ENCODE assay signal across 1 cellular context in the genomic region with DNA sequence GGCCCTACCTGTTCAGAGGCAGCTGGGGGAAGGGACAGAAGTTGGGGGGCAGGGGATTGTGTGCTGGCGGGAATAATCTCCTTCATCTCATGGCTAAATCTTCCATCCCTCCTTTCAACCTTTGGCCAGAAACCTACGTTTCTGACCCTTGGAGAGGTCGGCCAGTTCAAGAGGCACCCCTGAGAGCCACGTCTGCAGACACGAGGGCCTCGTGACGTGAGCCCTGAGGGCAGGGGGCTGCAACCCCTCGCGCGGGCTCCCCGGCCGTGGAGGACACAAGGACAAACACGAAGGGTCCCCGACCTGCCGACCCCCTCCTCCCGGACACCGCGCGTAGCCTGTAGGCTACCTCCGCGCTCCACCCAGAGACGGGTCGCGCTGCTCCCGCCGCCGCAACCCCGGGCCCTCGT.
TF ChIP-seq lines count a peak whose summit lies in the region.

No MANE protein-coding gene starts in this region.

TF ChIP-seq in HepG2, 621 proteins besides CTCF, POLR2A, EP300 and RAD21 (continued from another document and continues in another):
- TF ChIP-seq ZNF740 (CRISPR knock-in tag; IDR thresholded peaks at IDR 0.05) (no peak), NPAS2 (CRISPR knock-in tag; IDR thresholded peaks at IDR 0.05; ENCODE audit: borderline replicate concordance) (no peak), ATM (IDR thresholded peaks at IDR 0.05; ENCODE audit: borderline replicate concordance) (no peak), POLR2AphosphoS5 (IDR thresholded peaks at IDR 0.05; ENCODE audit: low read depth, low read length) (no peak), JARID2 (CRISPR knock-in tag; IDR thresholded peaks at IDR 0.05; ENCODE audit: insufficient replicate concordance) (peak; percentile 12), ZNF660 (CRISPR knock-in tag; IDR thresholded peaks at IDR 0.05; ENCODE audit: borderline replicate concordance, low read depth) (no peak), SKI (IDR thresholded peaks at IDR 0.05; ENCODE audit: partially characterized antibody) (no peak), MLXIP (CRISPR knock-in tag; IDR thresholded peaks at IDR 0.05; ENCODE audit: borderline replicate concordance) (no peak), RFX5 (IDR thresholded peaks at IDR 0.05; ENCODE audit: low read depth, low read length) (no peak), MIER2 (CRISPR knock-in tag; IDR thresholded peaks at IDR 0.05) (no peak), ZNF160 (CRISPR knock-in tag; IDR thresholded peaks at IDR 0.05) (no peak), ZNF432 (CRISPR knock-in tag; IDR thresholded peaks at IDR 0.05; ENCODE audit: borderline replicate concordance) (0 out of 2 replicates have a peak, but pooled peaks have one; percentile 8), ARID2 (CRISPR knock-in tag; IDR thresholded peaks at IDR 0.05; ENCODE audit: borderline replicate concordance) (no peak; the same call in 1 of the 2 replicates), PATZ1 (CRISPR knock-in tag; IDR thresholded peaks at IDR 0.05) (0 out of 2 replicates have a peak, but pooled peaks have one; percentile 3), CREM (IDR thresholded peaks at IDR 0.05) (no peak), CREM (CRISPR knock-in tag; IDR thresholded peaks at IDR 0.05) (no peak), TGIF2 (CRISPR knock-in tag; IDR thresholded peaks at IDR 0.05) (no peak), KDM6A (CRISPR knock-in tag; IDR thresholded peaks at IDR 0.05; ENCODE audit: low read depth) (no peak), TBP (CRISPR knock-in tag; IDR thresholded peaks at IDR 0.05) (no peak), KAT8 (CRISPR knock-in tag; IDR thresholded peaks at IDR 0.05) (no peak), ZNF280B (CRISPR knock-in tag; IDR thresholded peaks at IDR 0.05; ENCODE audit: borderline replicate concordance) (no peak), ZNF616 (CRISPR knock-in tag; IDR thresholded peaks at IDR 0.05; ENCODE audit: low read depth) (no peak), ZNF124 (CRISPR knock-in tag; IDR thresholded peaks at IDR 0.05) (no peak), TRIM24 (CRISPR knock-in tag; IDR thresholded peaks at IDR 0.05) (no peak), BRD4 (CRISPR knock-in tag; IDR thresholded peaks at IDR 0.05) (no peak), TBX2 (CRISPR knock-in tag; IDR thresholded peaks at IDR 0.05; ENCODE audit: borderline replicate concordance) (no peak), HES4 (CRISPR knock-in tag; IDR thresholded peaks at IDR 0.05; ENCODE audit: borderline replicate concordance) (no peak), ZBED4 (CRISPR knock-in tag; IDR thresholded peaks at IDR 0.05; ENCODE audit: borderline replicate concordance) (no peak), DR1 (CRISPR knock-in tag; IDR thresholded peaks at IDR 0.05) (no peak), IRF2 (CRISPR knock-in tag; IDR thresholded peaks at IDR 0.05) (no peak), MIXL1 (CRISPR knock-in tag; IDR thresholded peaks at IDR 0.05) (no peak), ZNF75D (CRISPR knock-in tag; IDR thresholded peaks at IDR 0.05; ENCODE audit: borderline replicate concordance) (no peak), KMT2A (CRISPR knock-in tag; IDR thresholded peaks at IDR 0.05) (no peak; the same call in 1 of the 2 replicates), DNMT3B (CRISPR knock-in tag; conservative IDR thresholded peaks at IDR 0.05) (no peak; the same call in 1 of the 2 replicates), ZNF296 (CRISPR knock-in tag; conservative IDR thresholded peaks at IDR 0.05) (peak; percentile 6; the same call in 1 of the 2 replicates), ZNF44 (CRISPR knock-in tag; IDR thresholded peaks at IDR 0.05) (no peak), KLF12 (CRISPR knock-in tag; IDR thresholded peaks at IDR 0.05; ENCODE audit: borderline replicate concordance) (no peak), BATF2 (CRISPR knock-in tag; IDR thresholded peaks at IDR 0.05) (no peak), PTBP1 (IDR thresholded peaks at IDR 0.05; ENCODE audit: low read depth, low read length, poor library complexity, severe bottlenecking) (no peak), ZBTB3 (CRISPR knock-in tag; IDR thresholded peaks at IDR 0.05; ENCODE audit: borderline replicate concordance, low read depth) (no peak)
- TF ChIP-seq, protein P1, sequence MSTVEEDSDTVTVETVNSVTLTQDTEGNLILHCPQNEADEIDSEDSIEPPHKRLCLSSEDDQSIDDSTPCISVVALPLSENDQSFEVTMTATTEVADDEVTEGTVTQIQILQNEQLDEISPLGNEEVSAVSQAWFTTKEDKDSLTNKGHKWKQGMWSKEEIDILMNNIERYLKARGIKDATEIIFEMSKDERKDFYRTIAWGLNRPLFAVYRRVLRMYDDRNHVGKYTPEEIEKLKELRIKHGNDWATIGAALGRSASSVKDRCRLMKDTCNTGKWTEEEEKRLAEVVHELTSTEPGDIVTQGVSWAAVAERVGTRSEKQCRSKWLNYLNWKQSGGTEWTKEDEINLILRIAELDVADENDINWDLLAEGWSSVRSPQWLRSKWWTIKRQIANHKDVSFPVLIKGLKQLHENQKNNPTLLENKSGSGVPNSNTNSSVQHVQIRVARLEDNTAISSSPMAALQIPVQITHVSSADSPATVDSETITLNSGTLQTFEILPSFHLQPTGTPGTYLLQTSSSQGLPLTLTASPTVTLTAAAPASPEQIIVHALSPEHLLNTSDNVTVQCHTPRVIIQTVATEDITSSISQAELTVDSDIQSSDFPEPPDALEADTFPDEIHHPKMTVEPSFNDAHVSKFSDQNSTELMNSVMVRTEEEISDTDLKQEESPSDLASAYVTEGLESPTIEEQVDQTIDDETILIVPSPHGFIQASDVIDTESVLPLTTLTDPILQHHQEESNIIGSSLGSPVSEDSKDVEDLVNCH (CRISPR knock-in tag; IDR thresholded peaks at IDR 0.05), result 0 out of 2 replicates have a peak, but pooled peaks have one; percentile 48
- TF ChIP-seq, protein P2, sequence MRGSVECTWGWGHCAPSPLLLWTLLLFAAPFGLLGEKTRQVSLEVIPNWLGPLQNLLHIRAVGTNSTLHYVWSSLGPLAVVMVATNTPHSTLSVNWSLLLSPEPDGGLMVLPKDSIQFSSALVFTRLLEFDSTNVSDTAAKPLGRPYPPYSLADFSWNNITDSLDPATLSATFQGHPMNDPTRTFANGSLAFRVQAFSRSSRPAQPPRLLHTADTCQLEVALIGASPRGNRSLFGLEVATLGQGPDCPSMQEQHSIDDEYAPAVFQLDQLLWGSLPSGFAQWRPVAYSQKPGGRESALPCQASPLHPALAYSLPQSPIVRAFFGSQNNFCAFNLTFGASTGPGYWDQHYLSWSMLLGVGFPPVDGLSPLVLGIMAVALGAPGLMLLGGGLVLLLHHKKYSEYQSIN (CRISPR knock-in tag; IDR thresholded peaks at IDR 0.05; ENCODE audit: borderline replicate concordance), result no peak
- TF ChIP-seq, protein P3, sequence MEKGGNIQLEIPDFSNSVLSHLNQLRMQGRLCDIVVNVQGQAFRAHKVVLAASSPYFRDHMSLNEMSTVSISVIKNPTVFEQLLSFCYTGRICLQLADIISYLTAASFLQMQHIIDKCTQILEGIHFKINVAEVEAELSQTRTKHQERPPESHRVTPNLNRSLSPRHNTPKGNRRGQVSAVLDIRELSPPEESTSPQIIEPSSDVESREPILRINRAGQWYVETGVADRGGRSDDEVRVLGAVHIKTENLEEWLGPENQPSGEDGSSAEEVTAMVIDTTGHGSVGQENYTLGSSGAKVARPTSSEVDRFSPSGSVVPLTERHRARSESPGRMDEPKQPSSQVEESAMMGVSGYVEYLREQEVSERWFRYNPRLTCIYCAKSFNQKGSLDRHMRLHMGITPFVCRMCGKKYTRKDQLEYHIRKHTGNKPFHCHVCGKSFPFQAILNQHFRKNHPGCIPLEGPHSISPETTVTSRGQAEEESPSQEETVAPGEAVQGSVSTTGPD (CRISPR knock-in tag; IDR thresholded peaks at IDR 0.05), result no peak
- TF ChIP-seq, protein P4, sequence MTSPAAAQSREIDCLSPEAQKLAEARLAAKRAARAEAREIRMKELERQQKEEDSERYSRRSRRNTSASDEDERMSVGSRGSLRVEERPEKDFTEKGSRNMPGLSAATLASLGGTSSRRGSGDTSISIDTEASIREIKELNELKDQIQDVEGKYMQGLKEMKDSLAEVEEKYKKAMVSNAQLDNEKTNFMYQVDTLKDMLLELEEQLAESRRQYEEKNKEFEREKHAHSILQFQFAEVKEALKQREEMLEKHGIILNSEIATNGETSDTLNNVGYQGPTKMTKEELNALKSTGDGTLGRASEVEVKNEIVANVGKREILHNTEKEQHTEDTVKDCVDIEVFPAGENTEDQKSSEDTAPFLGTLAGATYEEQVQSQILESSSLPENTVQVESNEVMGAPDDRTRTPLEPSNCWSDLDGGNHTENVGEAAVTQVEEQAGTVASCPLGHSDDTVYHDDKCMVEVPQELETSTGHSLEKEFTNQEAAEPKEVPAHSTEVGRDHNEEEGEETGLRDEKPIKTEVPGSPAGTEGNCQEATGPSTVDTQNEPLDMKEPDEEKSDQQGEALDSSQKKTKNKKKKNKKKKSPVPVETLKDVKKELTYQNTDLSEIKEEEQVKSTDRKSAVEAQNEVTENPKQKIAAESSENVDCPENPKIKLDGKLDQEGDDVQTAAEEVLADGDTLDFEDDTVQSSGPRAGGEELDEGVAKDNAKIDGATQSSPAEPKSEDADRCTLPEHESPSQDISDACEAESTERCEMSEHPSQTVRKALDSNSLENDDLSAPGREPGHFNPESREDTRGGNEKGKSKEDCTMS (CRISPR knock-in tag; conservative IDR thresholded peaks at IDR 0.05), result no peak
